Comparison of ENCODE assay signal across 2 cellular contexts in genomic region chr4:144562019-144562740, GRCh38.
TF ChIP-seq lines count a peak whose summit lies in the region.

No MANE protein-coding gene starts in this region.

TF ChIP-seq in HCT116, 20 proteins besides CTCF, POLR2A, EP300 and RAD21 (continued from another document):
- TF ChIP-seq REST (IDR thresholded peaks at IDR 0.05; ENCODE audit: low read depth), result no peak
- TF ChIP-seq EZH2phosphoT487 (IDR thresholded peaks at IDR 0.05; ENCODE audit: borderline replicate concordance), result no peak
- no peak for TF ChIP-seq ZNF274 (IDR thresholded peaks at IDR 0.05; ENCODE audit: low read depth, low read length)
- no peak for TF ChIP-seq ZBTB33 (IDR thresholded peaks at IDR 0.05; ENCODE audit: extremely low read depth, insufficient replicate concordance, low read length)
- no peak for TF ChIP-seq SIN3A (IDR thresholded peaks at IDR 0.05; ENCODE audit: low read depth)
- no peak for TF ChIP-seq ELF1 (IDR thresholded peaks at IDR 0.05; ENCODE audit: borderline replicate concordance, low read depth)
- no peak for TF ChIP-seq YY1 (IDR thresholded peaks at IDR 0.05; ENCODE audit: extremely low read depth, insufficient replicate concordance, low read depth, low read length)
- no peak for TF ChIP-seq JUND (IDR thresholded peaks at IDR 0.05)
- no peak for TF ChIP-seq EGR1 (IDR thresholded peaks at IDR 0.05; ENCODE audit: low read depth)
- TF ChIP-seq FOSL1 (IDR thresholded peaks at IDR 0.05; ENCODE audit: low read depth), result no peak
- TF ChIP-seq MAX (IDR thresholded peaks at IDR 0.05), result no peak
- TF ChIP-seq CBX3 (IDR thresholded peaks at IDR 0.05; ENCODE audit: low read depth), result no peak

TF ChIP-seq in SK-N-SH, 30 proteins besides CTCF, POLR2A, EP300 and RAD21 (continued from another document):
- TF ChIP-seq NFIC (IDR thresholded peaks at IDR 0.05; ENCODE audit: borderline replicate concordance), result no peak
TF ChIP-seq in SK-N-SH: peak in this region for 1.
